22 cellular contexts compared by ENCODE assay signal in genomic region chr10:88982360-88982759, GRCh38. TPM values are rescaled to one million over a fixed set of nuclear protein-coding genes. Genes with fewer than 3 reads are reported as not detected.
A peak's percentile ranks its signal among the peaks of the same experiment; 100 is the strongest.
DNase-seq lines count a peak whose midpoint lies in the region; ATAC-seq and TF ChIP-seq lines count a peak whose summit lies in the region.
"Had no signal": no experiment of that assay in that cellular context is flagged by ENCODE, and none has a peak within 500 bp of the region (broad histone marks: within the 10 kb centered on the region; RNA-seq: fewer than 3 reads in every experiment).

No MANE protein-coding gene starts in this region.

- peak overlapping the region in 1 of 2 donors; percentile 19 for H3K9ac ChIP-seq in mucosa of rectum (ENCODE audit: low read depth in 1 of 2, low read length in 2 of 2)

- no peak for TF ChIP-seq POLR2A in spleen (IDR thresholded peaks at IDR 0.05)

- H3K36me3 ChIP-seq in left ventricle myocardium inferior (no peaks in the 10 kb centered on the region), mucosa of rectum (ENCODE audit: control insufficient read depth in 2 of 2, insufficient read depth in 2 of 2, low read length in 2 of 2) (no peaks in the 10 kb centered on the region), spleen (no peaks in the 10 kb centered on the region), aorta (ENCODE audit: control insufficient read depth in 1 of 2, insufficient read depth in 2 of 2, low read length in 1 of 2) (no peaks in the 10 kb centered on the region)
- H3K36me3 ChIP-seq: cardiac muscle cell, lower lobe of right lung, WERI-Rb-1 had no signal

- H3K4me1 Mint-ChIP-seq in activated T-cell treated with anti-CD3 and anti-CD28 coated beads, Interleukin-2, amount 50 U/mL, for 72 hours (ENCODE audit: low read depth), result peaks cover 29% of the 10 kb centered on the region

- DNase-seq in left ventricle myocardium inferior (no peak), Right ventricle myocardium inferior (ENCODE audit: missing footprints) (no peak), spleen (no peak), aorta (no peak), GM03348 (ENCODE audit: low spot score) (no peak)
- no peak for DNase-seq in activated T-cell treated with anti-CD3 and anti-CD28 coated beads, Interleukin-2, amount 50 U/mL, for 72 hours
- DNase-seq: activated CD4-positive, alpha-beta T cell treated with anti-CD3 and anti-CD28 coated beads, Interleukin-2, amount 10 ng/mL, durations not matched to agents 7 days and 5 days; activated naive CD4-positive, alpha-beta T cell treated with anti-CD3 and anti-CD28 coated beads for 36 hours; amygdala; lower lobe of right lung; NCI-H1092; NCI-H187 treated with DMSO at 0.1 percent for 48 hours; NCI-H526 treated with DMSO at 0.1 percent for 48 hours; SHP77; stimulated activated CD4-positive, alpha-beta T cell treated with anti-CD3 and anti-CD28 coated beads, Interleukin-1b, Interleukin-23, amount 100 ng/mL, for 48 hours; substantia nigra; WERI-Rb-1 had no signal

- WGBS in spleen, 5 donors, result 74 to 84% (median 83%) methylated on average over 2 of the region's 2 CpGs
- 1 to 4% methylated on average over 2 of the region's 2 CpGs for WGBS in aorta, 2 donors

- no peak overlapping the region for H3K4me3 Mint-ChIP-seq in activated T-cell treated with anti-CD3 and anti-CD28 coated beads, Interleukin-2, amount 50 U/mL, for 72 hours
- H3K4me3 Mint-ChIP-seq: activated CD4-positive, alpha-beta T cell treated with anti-CD3 and anti-CD28 coated beads, Interleukin-2, amount 10 ng/mL, durations not matched to agents 7 days and 5 days; activated naive CD4-positive, alpha-beta T cell treated with anti-CD3 and anti-CD28 coated beads for 36 hours; dendritic cell treated with granulocyte-macrophage colony-stimulating factor and Interleukin-4, amounts not matched to agents 40 ng/mL and 50 ng/mL, for 4 days had no signal

- peaks cover 3 to 4% of the 10 kb centered on the region in 2 donors for H3K9me3 Mint-ChIP-seq in activated T-cell treated with anti-CD3 and anti-CD28 coated beads, Interleukin-2, amount 50 U/mL, for 72 hours

- no peaks in the 10 kb centered on the region for H3K27me3 Mint-ChIP-seq in activated T-cell treated with anti-CD3 and anti-CD28 coated beads, Interleukin-2, amount 50 U/mL, for 72 hours (ENCODE audit: low read depth)
- H3K27me3 Mint-ChIP-seq: activated CD4-positive, alpha-beta T cell treated with anti-CD3 and anti-CD28 coated beads, Interleukin-2, amount 10 ng/mL, durations not matched to agents 7 days and 5 days had no signal

- peaks cover 73% of the 10 kb centered on the region for H3K4me1 ChIP-seq in left ventricle myocardium inferior
- peaks cover 3 to 33% of the 10 kb centered on the region in 2 donors for H3K4me1 ChIP-seq in mucosa of rectum (ENCODE audit: control insufficient read depth in 2 of 2, insufficient read depth in 2 of 2, low read length in 2 of 2)
- H3K4me1 ChIP-seq in spleen, result peaks cover 3 to 77% (median 13%) of the 10 kb centered on the region in 6 donors
- H3K4me1 ChIP-seq in aorta (ENCODE audit: control insufficient read depth in 1 of 2, insufficient read depth in 2 of 2, low read length in 2 of 2), result peaks cover 10 to 16% of the 10 kb centered on the region in 2 donors

- H3K27me3 ChIP-seq in left ventricle myocardium inferior (ENCODE audit: low read depth) (no peaks in the 10 kb centered on the region), mucosa of rectum (ENCODE audit: control insufficient read depth in 2 of 2, insufficient read depth in 2 of 2, low read length in 2 of 2) (no peaks in the 10 kb centered on the region), spleen (replicated peaks in 1 of 7) (no peaks in the 10 kb centered on the region), aorta (ENCODE audit: control insufficient read depth in 1 of 2, insufficient read depth in 2 of 2, low read length in 1 of 2) (no peaks in the 10 kb centered on the region)
- H3K27me3 ChIP-seq: cardiac muscle cell had no signal

- intact Hi-C loops in left ventricle myocardium inferior (cut with micrococcal nuclease) (no loop called here), Right ventricle myocardium inferior (cut with DNase I) (no loop called here), spleen (cut with DNase I; ENCODE audit: low total_unique reads) (loop anchor here (10.0 kb wide), 1 partner anchor 98 kb away; the partner anchor contains the start of gene STAMBPL1), aorta (cut with DNase I) (no loop called here)

- H3K4me3 ChIP-seq in left ventricle myocardium inferior (no peak overlapping the region), mucosa of rectum (ENCODE audit: low read length in 2 of 2) (no peak overlapping the region), spleen (no peak overlapping the region), aorta (ENCODE audit: low read length in 2 of 2) (no peak overlapping the region)
- H3K4me3 ChIP-seq: cardiac muscle cell, lower lobe of right lung had no signal

- TF ChIP-seq CTCF in left ventricle myocardium inferior (IDR thresholded peaks at IDR 0.05; ENCODE audit: borderline replicate concordance), result no peak
- TF ChIP-seq CTCF in spleen (IDR thresholded peaks at IDR 0.05 in 8 of 11, conservative IDR thresholded peaks at IDR 0.05 in 3 of 11), result no peak

- H3K36me3 Mint-ChIP-seq in activated T-cell treated with anti-CD3 and anti-CD28 coated beads, Interleukin-2, amount 50 U/mL, for 72 hours (ENCODE audit: insufficient read depth in 2 of 2), result peaks cover 4 to 5% of the 10 kb centered on the region in 2 donors

- ATAC-seq in Right ventricle myocardium inferior (no peak), aorta (ENCODE audit: low FRiP score) (peak; percentile 54)
- ATAC-seq in activated T-cell treated with anti-CD3 and anti-CD28 coated beads, Interleukin-2, amount 50 U/mL, for 72 hours (replicated peaks in 1 of 2), result no peak
- ATAC-seq in activated CD4-positive, CD25-positive, alpha-beta regulatory T cell treated with anti-CD3 and anti-CD28 coated beads, Interleukin-2, amount 50 U/mL, for 24 hours, result no peak
- ATAC-seq: lower lobe of right lung had no signal

- no peak overlapping the region for H3K27ac Mint-ChIP-seq in activated T-cell treated with anti-CD3 and anti-CD28 coated beads, Interleukin-2, amount 50 U/mL, for 72 hours
- H3K27ac Mint-ChIP-seq: activated CD4-positive, alpha-beta T cell treated with anti-CD3 and anti-CD28 coated beads, Interleukin-2, amount 10 ng/mL, durations not matched to agents 7 days and 5 days; activated naive CD4-positive, alpha-beta T cell treated with anti-CD3 and anti-CD28 coated beads for 36 hours; dendritic cell treated with granulocyte-macrophage colony-stimulating factor and Interleukin-4, amounts not matched to agents 40 ng/mL and 50 ng/mL, for 4 days; progenitor cell of endocrine pancreas had no signal

- H3K27ac ChIP-seq in left ventricle myocardium inferior (replicated peaks), result peak overlapping the region; percentile 77
- H3K27ac ChIP-seq in mucosa of rectum (ENCODE audit: low read depth in 2 of 2, low read length in 2 of 2), result peak overlapping the region; percentile 28 to 71
- peak overlapping the region in 7 of 8 donors; percentile 2 to 61 (median 45) for H3K27ac ChIP-seq in spleen
- peak overlapping the region in 1 of 2 donors; percentile 97 for H3K27ac ChIP-seq in aorta (ENCODE audit: low read depth in 1 of 2, low read length in 2 of 2)
- H3K27ac ChIP-seq: cardiac muscle cell, WERI-Rb-1 had no signal

- no peaks in the 10 kb centered on the region for H3K9me3 ChIP-seq in left ventricle myocardium inferior (replicated peaks)
- H3K9me3 ChIP-seq in mucosa of rectum (ENCODE audit: control insufficient read depth in 2 of 2, low read length in 2 of 2), result no peaks in the 10 kb centered on the region
- H3K9me3 ChIP-seq in spleen, result peaks cover 0 to 10% (median 7%) of the 10 kb centered on the region in 8 donors
- H3K9me3 ChIP-seq in aorta (ENCODE audit: control insufficient read depth, low read length), result no peaks in the 10 kb centered on the region
- H3K9me3 ChIP-seq: lower lobe of right lung had no signal

RNA-seq across cellular contexts. Expression of gene FAS, which starts 8.2 kb away (rescaled TPM):
- total RNA-seq in left ventricle myocardium inferior (3.7 TPM), Right ventricle myocardium inferior (4.7 TPM), spleen (10 to 100 TPM; 29.9 to 50.6 (median 36.4) TPM), aorta (10 to 100 TPM; 27.4 to 28.5 TPM)
- polyA plus RNA-seq in spleen (1 to 10 TPM; 7.6 to 9.7 (median 8.3) TPM), aorta (10 to 100 TPM in 1 of 2 donors, 1 to 10 TPM in 1; 9.5 to 28.5 TPM)
- total RNA-seq in activated T-cell treated with anti-CD3 and anti-CD28 coated beads, Interleukin-2, amount 50 U/mL, for 72 hours, result 100 to 1,000 TPM; 111 to 138 TPM

RNA-seq across cellular contexts. Expression of gene ACTA2, which starts 29.8 kb away (rescaled TPM):
- 89.4 TPM for total RNA-seq in left ventricle myocardium inferior
- 75.2 TPM for total RNA-seq in Right ventricle myocardium inferior
- total RNA-seq in spleen, result 1,000 to 10,000 TPM in 1 of 7 donors, 100 to 1,000 TPM in 6; 128 to 1,421 (median 242) TPM
- 100 to 1,000 TPM; 104 to 324 (median 224) TPM for polyA plus RNA-seq in spleen
- total RNA-seq in aorta, result 1,000 to 10,000 TPM; 3,684 to 9,611 TPM
- polyA plus RNA-seq in aorta, result 1,000 to 10,000 TPM; 3,163 to 4,826 TPM
- total RNA-seq in activated T-cell treated with anti-CD3 and anti-CD28 coated beads, Interleukin-2, amount 50 U/mL, for 72 hours, result 10 to 100 TPM; 60.7 to 76.9 TPM
